20 cellular contexts compared by ENCODE assay signal in genomic region chr1:55015123-55015522, GRCh38. TPM values are rescaled to one million over a fixed set of nuclear protein-coding genes. Genes with fewer than 3 reads are reported as not detected.
"Had no signal": no experiment of that assay in that cellular context is flagged by ENCODE, and none has a peak within 500 bp of the region (broad histone marks: within the 10 kb centered on the region; RNA-seq: fewer than 3 reads in every experiment).

No MANE protein-coding gene starts in this region.

- DNase-seq: activated CD4-positive, alpha-beta T cell treated with anti-CD3 and anti-CD28 coated beads for 48 hours; activated CD4-positive, alpha-beta T cell treated with anti-CD3 and anti-CD28 coated beads, Interleukin-2, amount 50 U/mL, for 4 hours; activated CD4-positive, CD25-positive, alpha-beta regulatory T cell treated with anti-CD3 and anti-CD28 coated beads, Interleukin-2, amount 50 U/mL, for 72 hours; activated CD8-positive, alpha-beta memory T cell treated with anti-CD3 and anti-CD28 coated beads, Interleukin-2, amount 50 U/mL, for 48 hours; activated CD8-positive, alpha-beta T cell treated with anti-CD3 and anti-CD28 coated beads, Interleukin-2, amount 10 ng/mL, durations not matched to agents 7 days and 5 days; activated naive CD4-positive, alpha-beta T cell; activated naive CD8-positive, alpha-beta T cell treated with anti-CD3 and anti-CD28 coated beads, Interleukin-2, amount 50 U/mL, for 24 hours; activated T-cell treated with anti-CD3 and anti-CD28 coated beads, Interleukin-2, amount 50 U/mL, for 1 hour; NCI-H1092; NCI-H1930; NCI-H2171; NCI-H2227 treated with DMSO at 0.1 percent for 48 hours; NCI-H526 treated with DMSO at 0.1 percent for 48 hours; NCI-H82; PC-3; SHP77 treated with DMSO at 0.1 percent for 48 hours had no signal

- ATAC-seq: activated CD8-positive, alpha-beta T cell treated with anti-CD3 and anti-CD28 coated beads, Interleukin-2, amount 10 ng/mL, durations not matched to agents 7 days and 5 days; activated naive CD4-positive, alpha-beta T cell treated with anti-CD3 and anti-CD28 coated beads, Interleukin-2, amount 50 U/mL, for 72 hours; activated naive CD8-positive, alpha-beta T cell treated with anti-CD3 and anti-CD28 coated beads, Interleukin-2, amount 50 U/mL, for 24 hours; PC-3; WTC11 had no signal

RNA-seq across cellular contexts. Expression of gene BSND, which starts 16.4 kb away (rescaled TPM):
- total RNA-seq: NCI-H460, PC-3, SK-MEL-5 had no signal

RNA-seq across cellular contexts. Expression of gene PCSK9, which starts 24.2 kb away (rescaled TPM):
- total RNA-seq: activated CD8-positive, alpha-beta T cell treated with anti-CD3 and anti-CD28 coated beads, Interleukin-2, amount 10 ng/mL, durations not matched to agents 7 days and 5 days; activated naive CD4-positive, alpha-beta T cell treated with anti-CD3 and anti-CD28 coated beads, Interleukin-2, amount 50 U/mL, for 72 hours; NCI-H460 had no signal

RNA-seq across cellular contexts. Expression of gene TMEM61, which starts 34.7 kb away (rescaled TPM):
- total RNA-seq: activated CD8-positive, alpha-beta T cell treated with anti-CD3 and anti-CD28 coated beads, Interleukin-2, amount 10 ng/mL, durations not matched to agents 7 days and 5 days; NCI-H460; SK-MEL-5 had no signal
